9 cellular contexts compared by ENCODE assay signal in the genomic region with DNA sequence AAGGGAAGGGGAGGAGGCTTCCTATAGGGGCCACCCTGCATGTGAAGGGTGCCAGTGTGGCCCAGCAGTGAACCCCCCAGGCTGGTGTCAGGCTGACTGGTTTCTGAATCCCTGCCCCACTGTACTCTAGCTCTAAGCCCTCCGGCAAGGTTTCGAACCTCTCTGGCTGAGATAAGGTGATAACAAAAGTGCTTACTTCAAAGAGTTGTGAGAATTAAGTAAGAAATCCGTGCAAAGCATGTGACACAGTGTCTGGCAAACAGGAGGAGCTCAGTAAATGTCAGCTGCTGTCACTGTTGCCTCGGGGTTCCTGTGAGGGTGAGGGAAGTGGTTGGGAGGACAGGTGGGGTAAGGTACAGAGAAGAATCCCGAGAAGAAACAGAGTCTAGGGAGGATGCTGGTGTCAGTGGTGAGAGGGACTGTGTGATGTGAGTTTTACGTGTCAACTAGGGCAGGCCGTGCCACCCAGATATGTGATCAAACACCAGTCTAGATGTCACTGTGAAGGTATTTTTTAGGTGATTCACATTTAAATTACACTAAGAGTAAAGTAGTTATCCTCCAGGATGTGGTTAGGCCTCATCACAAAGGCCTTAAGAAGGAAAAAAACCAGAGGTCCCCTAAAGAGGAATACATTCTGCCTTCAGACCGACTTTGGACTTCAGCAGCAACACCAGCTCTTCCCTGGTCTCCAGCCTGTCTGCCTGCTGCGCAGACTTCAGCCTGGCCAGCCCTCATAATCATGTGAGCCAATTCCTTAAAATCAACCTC.
DNase-seq lines count a peak whose midpoint lies in the region; ATAC-seq and TF ChIP-seq lines count a peak whose summit lies in the region.
"Had no signal": no experiment of that assay in that cellular context is flagged by ENCODE, and none has a peak within 500 bp of the region (broad histone marks: within the 10 kb centered on the region; RNA-seq: fewer than 3 reads in every experiment).

No MANE protein-coding gene starts in this region.

- H3K36me3 ChIP-seq in HCT116 (ENCODE audit: control insufficient read depth in 1 of 2, insufficient read depth in 2 of 2, low read length in 2 of 2) (no peaks in the 10 kb centered on the region), esophagus squamous epithelium (no peaks in the 10 kb centered on the region)
- H3K36me3 ChIP-seq: right lobe of liver had no signal

- BruUV-seq in HCT116 (replicated peaks; lab: Mats Ljungman, UMichigan), result no TSS peak

- H3K4me1 ChIP-seq in HCT116 (ENCODE audit: control insufficient read depth in 1 of 2, insufficient read depth in 2 of 2, low read length in 2 of 2), result no peaks in the 10 kb centered on the region
- peaks cover 0 to 5% (median 0%) of the 10 kb centered on the region in 3 donors for H3K4me1 ChIP-seq in esophagus squamous epithelium

- no peaks in the 10 kb centered on the region for H3K79me2 ChIP-seq in HCT116 (ENCODE audit: insufficient read depth, low read length)

- intact Hi-C loops in HCT116 (cut with micrococcal nuclease), result no loop called here
- intact Hi-C loops in esophagus squamous epithelium (cut with DNase I), result no loop called here

- TF ChIP-seq CTCF in HCT116 (IDR thresholded peaks at IDR 0.05 in 2 of 3, conservative IDR thresholded peaks at IDR 0.05 in 1 of 3; ENCODE audit: borderline replicate concordance in 1 of 3, insufficient read depth in 1 of 3, low read depth in 2 of 3, low read length in 2 of 3) (no peak), esophagus squamous epithelium (IDR thresholded peaks at IDR 0.05) (no peak)

- no peaks in the 10 kb centered on the region for H4K20me1 ChIP-seq in HCT116 (ENCODE audit: insufficient read depth)

- H3K4me2 ChIP-seq in HCT116 (ENCODE audit: low read length), result no peak overlapping the region

- POLR2A ChIA-PET in HCT116 (lab: Charles Lee), result no interaction called here

- no peak for TF ChIP-seq POLR2A in HCT116 (IDR thresholded peaks at IDR 0.05; ENCODE audit: borderline replicate concordance, extremely low read depth, insufficient read depth, insufficient read length)
- TF ChIP-seq POLR2A in esophagus squamous epithelium (IDR thresholded peaks at IDR 0.05), result no peak

- H3K9me3 ChIP-seq in HCT116 (ENCODE audit: control insufficient read depth in 1 of 2, insufficient read depth in 1 of 2, low read depth in 1 of 2, low read length in 2 of 2) (no peaks in the 10 kb centered on the region), esophagus squamous epithelium (no peaks in the 10 kb centered on the region)
- H3K9me3 ChIP-seq: right lobe of liver had no signal

- CTCF ChIA-PET in HCT116 (lab: Charles Lee), result interaction anchor here (0.6 to 0.7 kb wide), 2 partner anchors 16 to 57 kb away, joined by 4 read pairs; no protein-coding TSS in a partner anchor

- DNase-seq in HCT116 (ENCODE audit: low read depth, low spot score) (no peak), esophagus squamous epithelium (lab: John Stamatoyannopoulos, UW) (no peak), GDM1 (lab: John Stamatoyannopoulos, UW) (no peak), NOMO-1 (lab: John Stamatoyannopoulos, UW; ENCODE audit: unreplicated experiment in 2 of 2) (no peak), epidermal melanocyte (ENCODE audit: insufficient read length, low spot score) (no peak)
- peak; percentile 5 to 39 for DNase-seq in activated CD8-positive, alpha-beta memory T cell treated with anti-CD3 and anti-CD28 coated beads for 1 hour (ENCODE audit: extremely low read depth in 1 of 2, low read depth in 1 of 2)
- DNase-seq in stimulated activated CD4-positive, alpha-beta T cell treated with anti-CD3 and anti-CD28 coated beads, Interleukin-4, amount 100 ng/mL, for 24 hours, result peak; percentile 40
- DNase-seq: right lobe of liver had no signal

- RAD21 ChIA-PET in HCT116 (lab: Charles Lee; ENCODE audit: low non-redundant PET in 1 of 2, low total read pairs in 2 of 2, uncharacterized antibody in 2 of 2, unreplicated experiment in 2 of 2), result no interaction called here

- H3K4me3 ChIP-seq in HCT116 (replicated peaks in 1 of 2; ENCODE audit: low read depth in 1 of 2, low read length in 2 of 2), result no peak overlapping the region
- no peak overlapping the region for H3K4me3 ChIP-seq in esophagus squamous epithelium
- H3K4me3 ChIP-seq: right lobe of liver had no signal

- no peak for TF ChIP-seq RAD21 in HCT116 (IDR thresholded peaks at IDR 0.05; ENCODE audit: low read depth)

- H3K9me2 ChIP-seq in HCT116 (ENCODE audit: insufficient read depth), result no peaks in the 10 kb centered on the region

- H3K27me3 ChIP-seq in HCT116 (ENCODE audit: insufficient read depth, low read length) (no peaks in the 10 kb centered on the region), esophagus squamous epithelium (no peaks in the 10 kb centered on the region)
- H3K27me3 ChIP-seq: right lobe of liver had no signal

- 56 to 57% methylated on average over 7 to 8 of the region's 9 CpGs for WGBS in esophagus squamous epithelium, 2 donors

- H3K27ac ChIP-seq in HCT116 (ENCODE audit: low read depth, low read length), result no peak overlapping the region
- peak overlapping the region in 3 of 4 donors; percentile 45 to 53 (median 50) for H3K27ac ChIP-seq in esophagus squamous epithelium
- H3K27ac ChIP-seq: right lobe of liver had no signal

- H3K9ac ChIP-seq in HCT116 (ENCODE audit: low read length), result no peak overlapping the region

- ATAC-seq in HCT116, result 0 out of 2 replicates have a peak, but pooled peaks have one; percentile 34
- ATAC-seq in HG03045 (IDR thresholded peaks at IDR 0.05; ENCODE audit: unreplicated experiment), result no peak

- no peak overlapping the region for H2AFZ ChIP-seq in HCT116 (ENCODE audit: low read depth, low read length, poor library complexity, severe bottlenecking)

TF ChIP-seq in HCT116, 20 proteins besides CTCF, POLR2A, EP300 and RAD21 (continues in another document):
- TF ChIP-seq, protein P1, sequence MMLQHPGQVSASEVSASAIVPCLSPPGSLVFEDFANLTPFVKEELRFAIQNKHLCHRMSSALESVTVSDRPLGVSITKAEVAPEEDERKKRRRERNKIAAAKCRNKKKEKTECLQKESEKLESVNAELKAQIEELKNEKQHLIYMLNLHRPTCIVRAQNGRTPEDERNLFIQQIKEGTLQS (IDR thresholded peaks at IDR 0.05), result no peak
- no peak for TF ChIP-seq EZH2 (IDR thresholded peaks at IDR 0.05)
- no peak for TF ChIP-seq YY1 (IDR thresholded peaks at IDR 0.05; ENCODE audit: extremely low read depth, insufficient replicate concordance, low read depth, low read length)
- TF ChIP-seq FOSL1 (IDR thresholded peaks at IDR 0.05; ENCODE audit: low read depth), result no peak
- TF ChIP-seq POLR2AphosphoS5 (IDR thresholded peaks at IDR 0.05; ENCODE audit: low read depth, low read length), result no peak
- no peak for TF ChIP-seq SP1 (IDR thresholded peaks at IDR 0.05; ENCODE audit: low read depth)
- TF ChIP-seq, protein P2, sequence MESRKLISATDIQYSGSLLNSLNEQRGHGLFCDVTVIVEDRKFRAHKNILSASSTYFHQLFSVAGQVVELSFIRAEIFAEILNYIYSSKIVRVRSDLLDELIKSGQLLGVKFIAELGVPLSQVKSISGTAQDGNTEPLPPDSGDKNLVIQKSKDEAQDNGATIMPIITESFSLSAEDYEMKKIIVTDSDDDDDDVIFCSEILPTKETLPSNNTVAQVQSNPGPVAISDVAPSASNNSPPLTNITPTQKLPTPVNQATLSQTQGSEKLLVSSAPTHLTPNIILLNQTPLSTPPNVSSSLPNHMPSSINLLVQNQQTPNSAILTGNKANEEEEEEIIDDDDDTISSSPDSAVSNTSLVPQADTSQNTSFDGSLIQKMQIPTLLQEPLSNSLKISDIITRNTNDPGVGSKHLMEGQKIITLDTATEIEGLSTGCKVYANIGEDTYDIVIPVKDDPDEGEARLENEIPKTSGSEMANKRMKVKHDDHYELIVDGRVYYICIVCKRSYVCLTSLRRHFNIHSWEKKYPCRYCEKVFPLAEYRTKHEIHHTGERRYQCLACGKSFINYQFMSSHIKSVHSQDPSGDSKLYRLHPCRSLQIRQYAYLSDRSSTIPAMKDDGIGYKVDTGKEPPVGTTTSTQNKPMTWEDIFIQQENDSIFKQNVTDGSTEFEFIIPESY (IDR thresholded peaks at IDR 0.05; ENCODE audit: extremely low read depth, insufficient replicate concordance, low read length), result no peak
- no peak for TF ChIP-seq ZNF274 (IDR thresholded peaks at IDR 0.05; ENCODE audit: low read depth, low read length)
- TF ChIP-seq EZH2phosphoT487 (IDR thresholded peaks at IDR 0.05; ENCODE audit: borderline replicate concordance), result no peak
- no peak for TF ChIP-seq EGR1 (IDR thresholded peaks at IDR 0.05; ENCODE audit: low read depth)
- no peak for TF ChIP-seq SRF (IDR thresholded peaks at IDR 0.05; ENCODE audit: low read depth)
- TF ChIP-seq TCF7L2 (IDR thresholded peaks at IDR 0.05; ENCODE audit: borderline replicate concordance, extremely low read depth, insufficient read depth, insufficient read length), result no peak
- no peak for TF ChIP-seq JUND (IDR thresholded peaks at IDR 0.05)
- no peak for TF ChIP-seq SIN3A (IDR thresholded peaks at IDR 0.05; ENCODE audit: low read depth)
- no peak for TF ChIP-seq CEBPB (IDR thresholded peaks at IDR 0.05; ENCODE audit: low read depth)
- TF ChIP-seq, protein P3, sequence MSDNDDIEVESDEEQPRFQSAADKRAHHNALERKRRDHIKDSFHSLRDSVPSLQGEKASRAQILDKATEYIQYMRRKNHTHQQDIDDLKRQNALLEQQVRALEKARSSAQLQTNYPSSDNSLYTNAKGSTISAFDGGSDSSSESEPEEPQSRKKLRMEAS (IDR thresholded peaks at IDR 0.05), result no peak

Comparison
In these comparisons a context has a peak if more than half of its experiments do, and no peak if none do; other contexts are left out.
1. DNase-seq: peak in activated CD8-positive, alpha-beta memory T cell treated with anti-CD3 and anti-CD28 coated beads for 1 hour (2 of 2) and stimulated activated CD4-positive, alpha-beta T cell treated with anti-CD3 and anti-CD28 coated beads, Interleukin-4, amount 100 ng/mL, for 24 hours (single experiment); none in HCT116 (single experiment), esophagus squamous epithelium (single experiment), GDM1 (single experiment), NOMO-1 (0 of 2) and epidermal melanocyte (single experiment).